ENCODE assay signal across 23 cellular contexts in genomic region chr18:78650926-78651325, GRCh38.
"Had no signal": no experiment of that assay in that cellular context is flagged by ENCODE, and none has a peak within 500 bp of the region (broad histone marks: within the 10 kb centered on the region; RNA-seq: fewer than 3 reads in every experiment).

No MANE protein-coding gene starts in this region.

- H3K27me3 Mint-ChIP-seq: IgD-negative memory B cell had no signal

- H3K4me3 Mint-ChIP-seq: IgD-negative memory B cell had no signal

- H3K27ac ChIP-seq: HL-60, KMS-11, SJSA1, SK-N-MC had no signal

- H3K4me3 ChIP-seq: K562, SJSA1, SK-N-MC had no signal

- DNase-seq: Kasumi-1, MM.1S, NCI-H1092 treated with DMSO at 0.1 percent for 48 hours, NCI-H1436, NCI-H187, NCI-H2029, NCI-H2081 treated with DMSO at 0.1 percent for 48 hours, NCI-H2171, NCI-H226, NCI-H446, NCI-H510A, NCI-H524 treated with DMSO at 0.1 percent for 48 hours, NCI-H69, NCI-H774, Right ventricle myocardium superior, RPMI8226, SIG-M5 had no signal

- H3K27me3 ChIP-seq: SJSA1 had no signal

- H3K27ac Mint-ChIP-seq: IgD-negative memory B cell had no signal

- H3K4me1 ChIP-seq: SJSA1 had no signal

- H3K4me1 Mint-ChIP-seq: IgD-negative memory B cell had no signal

- ATAC-seq: K562 had no signal

- H3K36me3 ChIP-seq: SJSA1 had no signal
